ENCODE assay signal across 11 cellular contexts in the genomic region with DNA sequence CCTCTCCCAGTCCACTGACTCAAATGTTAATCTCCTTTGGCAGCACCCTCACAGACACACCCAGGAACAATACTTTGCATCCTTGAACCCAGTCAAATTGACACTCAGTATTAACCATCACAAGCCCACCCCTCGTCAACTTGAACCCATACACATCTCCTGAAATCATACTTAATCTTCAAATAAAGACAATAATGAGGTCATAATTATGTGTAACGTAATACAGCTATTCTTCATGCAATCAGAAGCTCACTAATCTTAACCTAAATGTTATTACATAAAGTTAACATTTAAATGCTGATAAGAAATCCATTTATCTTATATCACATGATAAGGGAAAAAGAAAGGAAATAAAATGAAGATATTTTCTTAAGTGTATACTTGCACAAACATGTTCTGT.
"Had no signal": no experiment of that assay in that cellular context is flagged by ENCODE, and none has a peak within 500 bp of the region (broad histone marks: within the 10 kb centered on the region; RNA-seq: fewer than 3 reads in every experiment).

No MANE protein-coding gene starts in this region.

- H3K4me2 ChIP-seq: GM23338 had no signal

- H3K9me3 ChIP-seq: HAP-1 had no signal

- ATAC-seq: GM23338, HCT116 had no signal

- H2AFZ ChIP-seq: GM23248, GM23338 had no signal

- DNase-seq: GM23248, GOT3, H7, H9, HCEC 1CT, HFFc6 had no signal

- FAIRE-seq: H1, H54 had no signal

- H3K4me3 ChIP-seq: GM23248, GM23338, HAP-1 had no signal

- H3K36me3 ChIP-seq: HAP-1 had no signal

- H3K9ac ChIP-seq: GM23248 had no signal

- H3K4me1 ChIP-seq: HAP-1 had no signal

- H3K27ac ChIP-seq: GM23248 had no signal
